2 cellular contexts compared by ENCODE assay signal in the genomic region with DNA sequence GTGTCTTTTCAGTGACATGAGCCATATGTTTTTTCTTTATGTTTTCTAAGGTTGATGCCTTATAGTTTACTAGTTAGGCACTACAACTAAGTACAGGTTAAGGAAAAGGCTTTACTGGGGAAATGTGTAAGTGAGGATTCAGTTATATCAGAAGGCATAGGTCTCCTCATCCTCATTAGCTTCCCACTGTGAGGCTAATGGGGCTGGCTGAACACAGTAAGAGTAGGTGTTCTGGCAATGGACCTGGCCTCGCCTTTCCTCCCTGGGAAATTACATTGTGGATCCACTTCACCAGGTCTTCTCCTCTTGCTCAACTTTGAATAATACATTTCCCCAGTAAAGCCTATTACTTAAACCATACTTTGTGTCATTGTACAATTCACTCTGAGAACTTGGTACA.
TF ChIP-seq lines count a peak whose summit lies in the region.

No MANE protein-coding gene starts in this region.

TF ChIP-seq in GM23338, 12 proteins besides CTCF, POLR2A, EP300 and RAD21 (continues in another document):
- TF ChIP-seq EZH2 (IDR thresholded peaks at IDR 0.05; ENCODE audit: low read depth, unreplicated experiment) (no peak), ZNF331 (CRISPR knock-in tag; IDR thresholded peaks at IDR 0.05; ENCODE audit: low read depth) (no peak), ZNF114 (CRISPR knock-in tag; IDR thresholded peaks at IDR 0.05) (no peak), CREB1 (CRISPR knock-in tag; IDR thresholded peaks at IDR 0.05; ENCODE audit: low read depth) (no peak), EZH2phosphoT487 (IDR thresholded peaks at IDR 0.05; ENCODE audit: unreplicated experiment) (no peak), NANOG (IDR thresholded peaks at IDR 0.05; ENCODE audit: borderline replicate concordance) (no peak), POLR2AphosphoS5 (IDR thresholded peaks at IDR 0.05; ENCODE audit: low read depth) (no peak), JUNB (IDR thresholded peaks at IDR 0.05; ENCODE audit: unreplicated experiment) (no peak)
- TF ChIP-seq, protein P1, sequence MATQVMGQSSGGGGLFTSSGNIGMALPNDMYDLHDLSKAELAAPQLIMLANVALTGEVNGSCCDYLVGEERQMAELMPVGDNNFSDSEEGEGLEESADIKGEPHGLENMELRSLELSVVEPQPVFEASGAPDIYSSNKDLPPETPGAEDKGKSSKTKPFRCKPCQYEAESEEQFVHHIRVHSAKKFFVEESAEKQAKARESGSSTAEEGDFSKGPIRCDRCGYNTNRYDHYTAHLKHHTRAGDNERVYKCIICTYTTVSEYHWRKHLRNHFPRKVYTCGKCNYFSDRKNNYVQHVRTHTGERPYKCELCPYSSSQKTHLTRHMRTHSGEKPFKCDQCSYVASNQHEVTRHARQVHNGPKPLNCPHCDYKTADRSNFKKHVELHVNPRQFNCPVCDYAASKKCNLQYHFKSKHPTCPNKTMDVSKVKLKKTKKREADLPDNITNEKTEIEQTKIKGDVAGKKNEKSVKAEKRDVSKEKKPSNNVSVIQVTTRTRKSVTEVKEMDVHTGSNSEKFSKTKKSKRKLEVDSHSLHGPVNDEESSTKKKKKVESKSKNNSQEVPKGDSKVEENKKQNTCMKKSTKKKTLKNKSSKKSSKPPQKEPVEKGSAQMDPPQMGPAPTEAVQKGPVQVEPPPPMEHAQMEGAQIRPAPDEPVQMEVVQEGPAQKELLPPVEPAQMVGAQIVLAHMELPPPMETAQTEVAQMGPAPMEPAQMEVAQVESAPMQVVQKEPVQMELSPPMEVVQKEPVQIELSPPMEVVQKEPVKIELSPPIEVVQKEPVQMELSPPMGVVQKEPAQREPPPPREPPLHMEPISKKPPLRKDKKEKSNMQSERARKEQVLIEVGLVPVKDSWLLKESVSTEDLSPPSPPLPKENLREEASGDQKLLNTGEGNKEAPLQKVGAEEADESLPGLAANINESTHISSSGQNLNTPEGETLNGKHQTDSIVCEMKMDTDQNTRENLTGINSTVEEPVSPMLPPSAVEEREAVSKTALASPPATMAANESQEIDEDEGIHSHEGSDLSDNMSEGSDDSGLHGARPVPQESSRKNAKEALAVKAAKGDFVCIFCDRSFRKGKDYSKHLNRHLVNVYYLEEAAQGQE (IDR thresholded peaks at IDR 0.05; ENCODE audit: unreplicated experiment) = no peak
- TF ChIP-seq, protein P2, sequence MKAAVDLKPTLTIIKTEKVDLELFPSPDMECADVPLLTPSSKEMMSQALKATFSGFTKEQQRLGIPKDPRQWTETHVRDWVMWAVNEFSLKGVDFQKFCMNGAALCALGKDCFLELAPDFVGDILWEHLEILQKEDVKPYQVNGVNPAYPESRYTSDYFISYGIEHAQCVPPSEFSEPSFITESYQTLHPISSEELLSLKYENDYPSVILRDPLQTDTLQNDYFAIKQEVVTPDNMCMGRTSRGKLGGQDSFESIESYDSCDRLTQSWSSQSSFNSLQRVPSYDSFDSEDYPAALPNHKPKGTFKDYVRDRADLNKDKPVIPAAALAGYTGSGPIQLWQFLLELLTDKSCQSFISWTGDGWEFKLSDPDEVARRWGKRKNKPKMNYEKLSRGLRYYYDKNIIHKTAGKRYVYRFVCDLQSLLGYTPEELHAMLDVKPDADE (IDR thresholded peaks at IDR 0.05) = no peak

TF ChIP-seq in H1, 55 proteins besides CTCF, POLR2A, EP300 and RAD21:
- no peak for TF ChIP-seq FOSL1 (IDR thresholded peaks at IDR 0.05; ENCODE audit: insufficient read depth, low read depth, low read length)
- peak; percentile 72 for TF ChIP-seq NANOG (IDR thresholded peaks at IDR 0.05; ENCODE audit: insufficient read depth, low read depth, low read length, poor library complexity, severe bottlenecking)
